18 cellular contexts compared by ENCODE assay signal in genomic region chr1:205076245-205076761, GRCh38. TPM values are rescaled to one million over a fixed set of nuclear protein-coding genes. Genes with fewer than 3 reads are reported as not detected.
"Had no signal": no experiment of that assay in that cellular context is flagged by ENCODE, and none has a peak within 500 bp of the region (broad histone marks: within the 10 kb centered on the region; RNA-seq: fewer than 3 reads in every experiment).

No MANE protein-coding gene starts in this region.

- H3K27ac ChIP-seq: brain microvascular endothelial cell, foreskin keratinocyte, neutrophil, tibial artery had no signal

- H3K4me1 ChIP-seq: foreskin keratinocyte, tibial artery had no signal

- H3K27me3 ChIP-seq: brain microvascular endothelial cell, foreskin keratinocyte, neutrophil, tibial artery had no signal

- DNase-seq: activated CD4-positive, alpha-beta T cell treated with anti-CD3 and anti-CD28 coated beads for 48 hours; activated gamma-delta T cell; activated T-cell treated with anti-CD3 and anti-CD28 coated beads, Interleukin-2, amount 50 U/mL, for 4 hours; amygdala; brain microvascular endothelial cell; effector memory CD8-positive, alpha-beta T cell; foreskin keratinocyte; immature natural killer cell; mesendoderm; natural killer cell; stimulated activated CD4-positive, alpha-beta T cell treated with anti-CD3 and anti-CD28 coated beads, Interleukin-1b, Interleukin-23, amount 100 ng/mL, for 48 hours; T1000; tibial artery had no signal

- H3K9me3 ChIP-seq: neutrophil, tibial artery had no signal

- H3K36me3 ChIP-seq: brain microvascular endothelial cell, neutrophil had no signal

- H3K4me3 ChIP-seq: tibial artery had no signal

- ATAC-seq: activated naive CD4-positive, alpha-beta T cell treated with anti-CD3 and anti-CD28 coated beads, Interleukin-2, amount 50 U/mL, for 72 hours; activated T-cell treated with anti-CD3 and anti-CD28 coated beads, Interleukin-2, amount 50 U/mL, for 4 hours; effector memory CD8-positive, alpha-beta T cell; foreskin keratinocyte; natural killer cell; stimulated activated effector memory CD8-positive, alpha-beta T cell treated with anti-CD3 and anti-CD28 coated beads, Interleukin-12 subunit alpha, Interleukin-12 subunit beta, amount 100 ng/mL, for 72 hours; WTC11 had no signal

- FAIRE-seq: urothelium cell line had no signal

RNA-seq across cellular contexts. Expression of gene CNTN2, which starts 33.3 kb away (rescaled TPM):
- total RNA-seq: activated naive CD4-positive, alpha-beta T cell treated with anti-CD3 and anti-CD28 coated beads, Interleukin-2, amount 50 U/mL, for 72 hours; activated T-cell treated with anti-CD3 and anti-CD28 coated beads, Interleukin-2, amount 50 U/mL, for 4 hours; foreskin keratinocyte; natural killer cell had no signal
